ENCODE assay signal across 7 cellular contexts in genomic region chr1:235128453-235129328, GRCh38.
DNase-seq lines count a peak whose midpoint lies in the region; ATAC-seq, FAIRE-seq and TF ChIP-seq lines count a peak whose summit lies in the region.

TOMM20 (minus strand) TSS chr1:235128837; CDS start chr1:235128715, 122 bp downstream.

- no peak for TF ChIP-seq CTCF in astrocyte of the cerebellum (IDR thresholded peaks at IDR 0.05; ENCODE audit: low read depth, low read length, missing control alignments)
- no peak for TF ChIP-seq CTCF in retinal pigment epithelial cell (conservative IDR thresholded peaks at IDR 0.05; ENCODE audit: low read depth, low read length)

- in situ Hi-C loops in astrocyte of the cerebellum (cut with HindIII; ENCODE audit: low sequenced_read_pairs) = no loop called here

- ATAC-seq in HG02981 (IDR thresholded peaks at IDR 0.05; ENCODE audit: unreplicated experiment) = peak; percentile 95

- DNase-seq in GM18507 (ENCODE audit: extremely low spot score, insufficient read length, low read depth) (peak; percentile 96), NCI-H2029 treated with DMSO at 0.1 percent for 48 hours (lab: John Stamatoyannopoulos, UW) (peak; percentile 83), T-helper 9 cell (peak; percentile 87), astrocyte of the cerebellum (ENCODE audit: low read depth) (peak; percentile 95), hippocampal formation (lab: John Stamatoyannopoulos, UW) (peak; percentile 92 to 97), retinal pigment epithelial cell (ENCODE audit: low read depth) (peak; percentile 94)

- peak; percentile 95 for FAIRE-seq in GM18507 (lab: Jason Lieb, UNC)

- H3K4me3 ChIP-seq in astrocyte of the cerebellum (ENCODE audit: low read depth, low read length) (peak within 1 kb of the TSS; percentile 99), retinal pigment epithelial cell (ENCODE audit: low read length) (peak within 1 kb of the TSS; percentile 94)

Comparison
In these comparisons a context has a peak if more than half of its experiments do, and no peak if none do; other contexts are left out.
1. Peak in every context shown above with its lines: DNase-seq, ATAC-seq and H3K4me3 ChIP-seq.